In genomic region chr3:16647668-16648067, GRCh38 we compare ENCODE assay signal across 1 cellular context.
TF ChIP-seq lines count a peak whose summit lies in the region.

No MANE protein-coding gene starts in this region.

TF ChIP-seq in HepG2, 621 proteins besides CTCF, POLR2A, EP300 and RAD21 (continued from another document):
- TF ChIP-seq CEBPZ (IDR thresholded peaks at IDR 0.05; ENCODE audit: low read length) = no peak
- no peak for TF ChIP-seq ZNF749 (CRISPR knock-in tag; IDR thresholded peaks at IDR 0.05; ENCODE audit: borderline replicate concordance)
- TF ChIP-seq ZNF224 (CRISPR knock-in tag; IDR thresholded peaks at IDR 0.05) = no peak
- TF ChIP-seq PAWR (CRISPR knock-in tag; IDR thresholded peaks at IDR 0.05; ENCODE audit: borderline replicate concordance) = no peak
- no peak for TF ChIP-seq TMF1 (CRISPR knock-in tag; IDR thresholded peaks at IDR 0.05; ENCODE audit: low read depth)
- TF ChIP-seq U2AF2 (IDR thresholded peaks at IDR 0.05; ENCODE audit: low read depth, low read length) = no peak
- no peak for TF ChIP-seq TFAP4 (IDR thresholded peaks at IDR 0.05; ENCODE audit: borderline replicate concordance, low read depth)
- no peak for TF ChIP-seq ELK4 (CRISPR knock-in tag; IDR thresholded peaks at IDR 0.05; ENCODE audit: borderline replicate concordance)
- TF ChIP-seq AKAP8 (CRISPR knock-in tag; IDR thresholded peaks at IDR 0.05) = no peak
- TF ChIP-seq ZNF230 (CRISPR knock-in tag; IDR thresholded peaks at IDR 0.05) = no peak
